In the genomic region with DNA sequence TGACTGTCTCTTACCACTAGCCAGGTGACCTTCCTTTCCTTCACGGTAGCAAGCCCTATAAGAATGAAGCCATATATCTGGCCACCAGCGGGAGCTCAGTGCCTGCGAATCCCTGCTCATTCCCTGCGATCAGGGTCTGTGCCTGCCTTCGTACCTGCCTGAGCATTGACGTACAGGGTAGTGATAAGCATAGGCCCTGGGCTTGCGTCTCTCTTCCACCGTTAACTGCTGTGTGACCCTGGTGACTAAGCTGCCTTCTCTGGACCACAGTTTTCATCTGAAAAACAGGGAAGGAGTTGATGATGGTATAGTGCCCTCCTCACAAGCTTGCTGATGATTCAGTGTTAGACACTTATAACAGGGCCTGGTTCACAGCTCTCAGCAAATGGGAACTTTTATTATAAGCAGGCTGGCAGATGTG, we compare ENCODE assay signal across 8 cellular contexts. TPM values are rescaled to one million over a fixed set of nuclear protein-coding genes. Genes with fewer than 3 reads are reported as not detected.
DNase-seq lines count a peak whose midpoint lies in the region; ATAC-seq, FAIRE-seq and TF ChIP-seq lines count a peak whose summit lies in the region.

No MANE protein-coding gene starts in this region.

- no peaks in the 10 kb centered on the region for H3K9me3 ChIP-seq in PC-9 (ENCODE audit: insufficient read depth, low read depth)
- no peaks in the 10 kb centered on the region for H3K9me3 ChIP-seq in GM12878 (replicated peaks; ENCODE audit: control insufficient read depth, insufficient read depth, low read length)
- no peaks in the 10 kb centered on the region for H3K9me3 ChIP-seq in H9 (ENCODE audit: control insufficient read depth, low read depth, low read length)

- no peak overlapping the region for H2BK20ac ChIP-seq in H9 (ENCODE audit: low read depth, low read length, poor library complexity, severe bottlenecking)

- H3K9me2 ChIP-seq in PC-9 (ENCODE audit: insufficient read depth): no peaks in the 10 kb centered on the region

- no peak overlapping the region for H2BK5ac ChIP-seq in H9 (ENCODE audit: insufficient read length, low read length)

- no peak for TF ChIP-seq EP300 in GM12878 (IDR thresholded peaks at IDR 0.05; ENCODE audit: borderline replicate concordance in 1 of 2, control insufficient read depth in 1 of 2, low read depth in 2 of 2, low read length in 2 of 2)

- H3K79me2 ChIP-seq in PC-9 (ENCODE audit: low read depth) (peaks cover 79% of the 10 kb centered on the region), GM12878 (ENCODE audit: control insufficient read depth, insufficient read depth, low read length) (peaks cover 76% of the 10 kb centered on the region), H9 (ENCODE audit: insufficient read depth, low read length) (peaks cover 3% of the 10 kb centered on the region; the same call in 1 of the 2 replicates)

- no peaks in the 10 kb centered on the region for H3K27me3 ChIP-seq in PC-9 (ENCODE audit: insufficient read depth, low read depth)
- H3K27me3 ChIP-seq in GM12878 (replicated peaks in 1 of 2; ENCODE audit: control insufficient read depth in 2 of 2, insufficient read depth in 2 of 2, low read length in 1 of 2): no peaks in the 10 kb centered on the region
- peaks cover 3% of the 10 kb centered on the region; the same call in 1 of the 2 replicates for H3K27me3 ChIP-seq in H9 (ENCODE audit: insufficient read depth, low read length)

- peak overlapping the region; percentile 99 for H3K27ac Mint-ChIP-seq in natural killer cell treated with Interleukin-12 subunit alpha and Interleukin-12 subunit beta and Interleukin-15 and Interleukin-18, amount 100 ng/mL, for 72 hours
- H3K27ac Mint-ChIP-seq in H9: 0 out of 7 replicates have a peak overlapping the region, but pooled peaks of 1 of the 3 experiments have one; percentile 18

- no peak overlapping the region for H2BK12ac ChIP-seq in H9 (ENCODE audit: insufficient read length, low read depth, low read length)

- no peaks in the 10 kb centered on the region for H3K79me1 ChIP-seq in H9 (ENCODE audit: insufficient read depth, low read depth, low read length, poor library complexity, severe bottlenecking)

- H3K4me2 ChIP-seq in PC-9 (peak overlapping the region; percentile 95), GM12878 (ENCODE audit: control insufficient read depth, insufficient read depth) (peak overlapping the region; percentile 73), H9 (ENCODE audit: insufficient read depth, insufficient read length, low read length) (no peak overlapping the region)

- peak overlapping the region; percentile 94 for H3K9ac ChIP-seq in GM12878 (ENCODE audit: control insufficient read depth, insufficient read depth, low read length)
- H3K9ac ChIP-seq in H9 (ENCODE audit: extremely low read depth, insufficient read length, low read length): no peak overlapping the region

- H3K4me3 Mint-ChIP-seq in natural killer cell treated with Interleukin-12 subunit alpha and Interleukin-12 subunit beta and Interleukin-15 and Interleukin-18, amount 100 ng/mL, for 72 hours: peak overlapping the region; percentile 90
- no peak overlapping the region for H3K4me3 Mint-ChIP-seq in H9

- H3K36me3 ChIP-seq in PC-9 (ENCODE audit: low read depth) (peaks cover 42% of the 10 kb centered on the region), GM12878 (ENCODE audit: control insufficient read depth in 2 of 2, insufficient read depth in 2 of 2, low read length in 1 of 2) (peaks cover 36 to 43% of the 10 kb centered on the region in 2 experiments)

- peak; percentile 48; the same call in 1 of the 2 replicates for TF ChIP-seq POLR2A in GM12878 (IDR thresholded peaks at IDR 0.05; ENCODE audit: low read depth, low read length)

- no peaks in the 10 kb centered on the region for H3K27me3 Mint-ChIP-seq in natural killer cell treated with Interleukin-12 subunit alpha and Interleukin-12 subunit beta and Interleukin-15 and Interleukin-18, amount 100 ng/mL, for 72 hours
- H3K27me3 Mint-ChIP-seq in H9 (ENCODE audit: low read depth): peaks cover 6% of the 10 kb centered on the region

- H2AK5ac ChIP-seq in H9 (ENCODE audit: insufficient read length, low read length): no peak overlapping the region

- CTCF ChIA-PET in PC-9 (lab: Charles Lee): interaction anchor here (0.5 to 1.6 kb wide), 4 partner anchors 9 to 124 kb away, joined by 3 to 14 read pairs (median 3); no protein-coding TSS in a partner anchor
- CTCF ChIA-PET in GM12878 (lab: Yijun Ruan, JAX): interaction anchor here (0.5 to 7.8 kb wide), 12 partner anchors 8 to 381 kb away, joined by 3 to 127 read pairs (median 4); a partner anchor contains a TSS

- BruUV-seq in PC-9 (replicated peaks; lab: Mats Ljungman, UMichigan) (no TSS peak), GM12878 (replicated peaks; lab: Mats Ljungman, UMichigan) (no TSS peak)

- H3K23me2 ChIP-seq in H9 (ENCODE audit: insufficient read length, low read depth, low read length, poor library complexity, severe bottlenecking): peaks cover 13% of the 10 kb centered on the region

- WGBS in GM12878 (ENCODE audit: insufficient coverage, insufficient replicate concordance, low lambda C conversion rate, missing lambda C conversion rate): 13% methylated on average over 8 of the region's 8 CpGs
- no CpG with 5 or more reads among the region's 8 CpGs for WGBS in H9 (ENCODE audit: extremely low coverage, insufficient read length, low lambda C conversion rate)

- POLR2A ChIA-PET in PC-9 (lab: Charles Lee; ENCODE audit: unreplicated experiment) (no interaction called here), GM12878 (lab: Charles Lee) (interaction anchor here (0.5 to 3.5 kb wide), 8 partner anchors 9 to 210 kb away, joined by 3 to 28 read pairs (median 5); a partner anchor contains a TSS)

- peak overlapping the region; percentile 96 for H3K27ac ChIP-seq in PC-9
- H3K27ac ChIP-seq in GM12878 (ENCODE audit: control insufficient read depth, insufficient read depth): peak overlapping the region; percentile 99
- H3K27ac ChIP-seq in H9 (ENCODE audit: insufficient read length, low read depth, low read length): no peak overlapping the region

- H3K56ac ChIP-seq in H9 (ENCODE audit: insufficient read length, low read depth, low read length): no peak overlapping the region

- H2BK15ac ChIP-seq in H9 (ENCODE audit: low read depth, low read length): no peak overlapping the region

- FAIRE-seq in GM12878 (lab: Jason Lieb, UNC): no peak

- ATAC-seq in GM12878: no peak; the same call in 2 of the 3 replicates
- ATAC-seq in natural killer cell treated with Interleukin-12 subunit alpha and Interleukin-12 subunit beta and Interleukin-15 and Interleukin-18, amount 100 ng/mL, for 72 hours: peak; percentile 34 to 41

- in situ Hi-C loops in GM12878 (cut with MboI): no loop called here

- H3T11ph ChIP-seq in H9 (ENCODE audit: low read length): no peak overlapping the region

- intact Hi-C loops in PC-9 (cut with micrococcal nuclease; ENCODE audit: unreplicated experiment): loop anchor here (5.0 to 10.0 kb wide), 6 partner anchors 74 to 1091 kb away; a partner anchor contains a TSS
- intact Hi-C loops in GM12878 (cut with micrococcal nuclease; ENCODE audit: unreplicated experiment): loop anchor here (2.0 kb wide), 1 partner anchor 36 kb away; a partner anchor contains a TSS

- H4K91ac ChIP-seq in H9 (ENCODE audit: insufficient read length, low read depth, low read length): no peak overlapping the region

- peaks cover 33% of the 10 kb centered on the region for H3K36me3 Mint-ChIP-seq in natural killer cell treated with Interleukin-12 subunit alpha and Interleukin-12 subunit beta and Interleukin-15 and Interleukin-18, amount 100 ng/mL, for 72 hours
- H3K36me3 Mint-ChIP-seq in H9 (ENCODE audit: insufficient read depth in 1 of 3, low read depth in 3 of 3): peaks cover 18 to 39% (median 28%) of the 10 kb centered on the region in 3 experiments; a peak in 6 of 7 replicates

- no peak overlapping the region for H4K8ac ChIP-seq in H9 (replicated peaks; ENCODE audit: insufficient read length, low read depth, low read length)

- H4K20me1 ChIP-seq in PC-9 (ENCODE audit: insufficient read depth): no peaks in the 10 kb centered on the region; the same call in 1 of the 2 replicates
- H4K20me1 ChIP-seq in GM12878 (ENCODE audit: control insufficient read depth, insufficient read depth): peaks cover 3% of the 10 kb centered on the region; the same call in 1 of the 2 replicates
- no peaks in the 10 kb centered on the region for H4K20me1 ChIP-seq in H9 (ENCODE audit: control insufficient read depth, insufficient read depth, insufficient read length)

- peak overlapping the region; percentile 94 for H3K4me3 ChIP-seq in PC-9
- H3K4me3 ChIP-seq in GM12878: peak overlapping the region; percentile 99

- no peak overlapping the region for H4K5ac ChIP-seq in H9 (ENCODE audit: insufficient read length, low read depth, low read length)

- DNase-seq in EL: peak; percentile 75
- no peak for DNase-seq in PC-9
- DNase-seq in GM12878 (ENCODE audit: low read depth, low spot score): no peak
- peak; percentile 76 for DNase-seq in natural killer cell treated with Interleukin-12 subunit alpha and Interleukin-12 subunit beta and Interleukin-15 and Interleukin-18, amount 100 ng/mL, for 72 hours (ENCODE audit: low spot score)
- DNase-seq in DMS153 treated with DMSO at 0.1 percent for 48 hours (lab: John Stamatoyannopoulos, UW; ENCODE audit: unreplicated experiment): no peak
- DNase-seq in COR-L47 (lab: John Stamatoyannopoulos, UW): no peak
- DNase-seq in H9: no peak
- DNase-seq in DMS 273 treated with DMSO at 0.1 percent for 48 hours (lab: John Stamatoyannopoulos, UW): no peak

- no peak overlapping the region for H3K23ac ChIP-seq in H9 (ENCODE audit: insufficient read length, low read depth, low read length)

- TF ChIP-seq CTCF in PC-9 (conservative IDR thresholded peaks at IDR 0.05) (no peak), GM12878 (IDR thresholded peaks at IDR 0.05 in 2 of 3, conservative IDR thresholded peaks at IDR 0.05 in 1 of 3; ENCODE audit: control insufficient read depth in 2 of 3, extremely low read depth in 1 of 3, insufficient read depth in 1 of 3, low read depth in 3 of 3, low read length in 3 of 3) (peak in 2 of 3 experiments; percentile 18 to 24; a peak in 3 of 6 replicates), H9 (conservative IDR thresholded peaks at IDR 0.05) (no peak)

- H3K18ac ChIP-seq in H9 (ENCODE audit: insufficient read length, low read depth, low read length): no peak overlapping the region

- H2BK120ac ChIP-seq in H9 (ENCODE audit: low read depth, low read length, poor library complexity, severe bottlenecking): no peak overlapping the region

- H3K4me1 Mint-ChIP-seq in natural killer cell treated with Interleukin-12 subunit alpha and Interleukin-12 subunit beta and Interleukin-15 and Interleukin-18, amount 100 ng/mL, for 72 hours (ENCODE audit: low read depth in 2 of 2): peaks cover 50 to 52% of the 10 kb centered on the region in 2 donors
- H3K4me1 Mint-ChIP-seq in H9: peaks cover 31 to 43% of the 10 kb centered on the region in 2 experiments

- H3K9me3 Mint-ChIP-seq in natural killer cell treated with Interleukin-12 subunit alpha and Interleukin-12 subunit beta and Interleukin-15 and Interleukin-18, amount 100 ng/mL, for 72 hours: no peaks in the 10 kb centered on the region
- H3K9me3 Mint-ChIP-seq in H9: no peaks in the 10 kb centered on the region

- H3K4me1 ChIP-seq in PC-9 (replicated peaks; ENCODE audit: insufficient read depth) (peaks cover 50% of the 10 kb centered on the region), GM12878 (ENCODE audit: control insufficient read depth, insufficient read depth, low read length) (peaks cover 24% of the 10 kb centered on the region), H9 (ENCODE audit: insufficient read depth, low read length) (peaks cover 15% of the 10 kb centered on the region; the same call in 1 of the 2 replicates)

- TF ChIP-seq RAD21 in GM12878 (IDR thresholded peaks at IDR 0.05; ENCODE audit: insufficient read depth, low read depth, low read length): no peak

- no peak overlapping the region for H3K4ac ChIP-seq in H9 (ENCODE audit: low read depth, low read length)

- H3K14ac ChIP-seq in H9 (ENCODE audit: insufficient read depth, low read length): no peak overlapping the region

- no peak overlapping the region for H2AFZ ChIP-seq in PC-9
- H2AFZ ChIP-seq in GM12878 (ENCODE audit: control insufficient read depth, low read depth, low read length): no peak overlapping the region
- H2AFZ ChIP-seq in H9 (ENCODE audit: low read length): no peak overlapping the region

- peaks cover 65% of the 10 kb centered on the region for H3F3A ChIP-seq in PC-9 (ENCODE audit: insufficient read depth, low read depth)

- SMC1A ChIA-PET in GM12878 (lab: Charles Lee; ENCODE audit: uncharacterized antibody, unreplicated experiment): interaction anchor here (0.7 to 3.2 kb wide), 10 partner anchors 8 to 328 kb away, joined by 3 to 36 read pairs (median 3); a partner anchor contains a TSS

- RAD21 ChIA-PET in GM12878 (lab: Charles Lee; ENCODE audit: unreplicated experiment): interaction anchor here (0.7 to 10.4 kb wide), 7 partner anchors 8 to 203 kb away, joined by 3 to 82 read pairs (median 4); a partner anchor contains a TSS

RNA-seq across cellular contexts. Expression of a gene that starts 4.1 kb away (rescaled TPM):
- total RNA-seq in PC-9 (2021) (18.7 and 18.9 TPM in 2 replicates), GM12878 (2014; rRNA removed) (19.0 and 23.0 TPM in 2 replicates), GM12878 (2014; rRNA removed; fragmentation: Illumina TruSeq; extraction: Trizol) (9.3 and 10.9 TPM in 2 replicates), GM12878 (2021) (25.1 and 27.0 TPM in 2 replicates), H9 (2021) (6.7 and 6.8 TPM in 2 replicates)
- 50.7 and 64.9 TPM in 2 replicates for total RNA-seq in GM12878 (2013; cell fraction: nucleolus; rRNA removed)
- 5.7 TPM for polyA plus RNA-seq in GM12878 (2011; ENCODE audit: low read depth)
- polyA plus RNA-seq in GM12878 (2011; rRNA removed) (10.4 and 19.2 TPM in 2 replicates), GM12878 (2014; fragmentation: Illumina TruSeq; extraction: Trizol) (2.0 and 9.0 TPM in 2 replicates), GM12878 (2014; fragmentation: Nextera tagmentation; extraction: Ambion mirVana) (under 1 TPM; 0.35 to 0.88 TPM), GM12878 (2014; rRNA removed) (27.8 and 30.2 TPM in 2 replicates), GM12878 (2016; fragmentation: Nextera tagmentation; extraction: Ambion mirVana) (10 to 100 TPM; 11.7 to 15.9 TPM)
- polyA plus RNA-seq in GM12878 (2011; cell fraction: cytosol; rRNA removed): 24.2 and 34.5 TPM in 2 replicates
- polyA plus RNA-seq in GM12878 (2011; cell fraction: nucleus; rRNA removed): 152 and 154 TPM in 2 replicates
- 17.6 and 23.4 TPM in 2 replicates for polyA plus RNA-seq in GM12878 (2012)
- 27.5 and 57.4 TPM in 2 replicates for polyA minus RNA-seq in GM12878 (2011; rRNA and poly(A)+ RNA removed)
- polyA minus RNA-seq in GM12878 (2011; cell fraction: cytosol; rRNA and poly(A)+ RNA removed): 15.6 and 17.7 TPM in 2 replicates
- polyA minus RNA-seq in GM12878 (2011; cell fraction: nucleus; rRNA and poly(A)+ RNA removed): 52.6 and 80.8 TPM in 2 replicates
- total RNA-seq in natural killer cell treated with Interleukin-12 subunit alpha and Interleukin-12 subunit beta and Interleukin-15 and Interleukin-18, amount 100 ng/mL, for 72 hours: 100 to 1,000 TPM; 109 to 198 TPM

RNA-seq across cellular contexts. Expression of a gene that starts 36.1 kb away (rescaled TPM):
- total RNA-seq in PC-9 (2021): 72.3 and 88.7 TPM in 2 replicates
- 98.4 and 100 TPM in 2 replicates for total RNA-seq in GM12878 (2013; cell fraction: nucleolus; rRNA removed)
- 51.8 and 57.8 TPM in 2 replicates for total RNA-seq in GM12878 (2014; rRNA removed)
- 53.9 and 56.4 TPM in 2 replicates for total RNA-seq in GM12878 (2014; rRNA removed; fragmentation: Illumina TruSeq; extraction: Trizol)
- 48.6 and 49.7 TPM in 2 replicates for total RNA-seq in GM12878 (2021)
- polyA plus RNA-seq in GM12878 (2011; ENCODE audit: low read depth): 21.0 TPM
- 70.7 and 75.8 TPM in 2 replicates for polyA plus RNA-seq in GM12878 (2011; rRNA removed)
- 42.7 and 57.1 TPM in 2 replicates for polyA plus RNA-seq in GM12878 (2011; cell fraction: cytosol; rRNA removed)
- 40.8 and 43.5 TPM in 2 replicates for polyA plus RNA-seq in GM12878 (2011; cell fraction: nucleus; rRNA removed)
- 30.5 and 33.8 TPM in 2 replicates for polyA plus RNA-seq in GM12878 (2012)
- polyA plus RNA-seq in GM12878 (2014; fragmentation: Illumina TruSeq; extraction: Trizol): 72.2 and 89.4 TPM in 2 replicates
- polyA plus RNA-seq in GM12878 (2014; fragmentation: Nextera tagmentation; extraction: Ambion mirVana): 10 to 100 TPM; 30.8 to 33.3 TPM
- polyA plus RNA-seq in GM12878 (2014; rRNA removed): 56.3 and 62.4 TPM in 2 replicates
- 10 to 100 TPM; 74.7 to 75.0 TPM for polyA plus RNA-seq in GM12878 (2016; fragmentation: Nextera tagmentation; extraction: Ambion mirVana)
- 19.6 and 26.3 TPM in 2 replicates for polyA minus RNA-seq in GM12878 (2011; rRNA and poly(A)+ RNA removed)
- 14.3 and 17.0 TPM in 2 replicates for polyA minus RNA-seq in GM12878 (2011; cell fraction: cytosol; rRNA and poly(A)+ RNA removed)
- 19.1 and 32.1 TPM in 2 replicates for polyA minus RNA-seq in GM12878 (2011; cell fraction: nucleus; rRNA and poly(A)+ RNA removed)
- total RNA-seq in natural killer cell treated with Interleukin-12 subunit alpha and Interleukin-12 subunit beta and Interleukin-15 and Interleukin-18, amount 100 ng/mL, for 72 hours: 10 to 100 TPM; 49.2 to 53.2 TPM
- total RNA-seq in H9 (2021): 48.8 and 51.6 TPM in 2 replicates

Comparison
In these comparisons a context has a peak if more than half of its experiments do, and no peak if none do; other contexts are left out.
1. DNase-seq: peak in EL (single experiment) and natural killer cell treated with Interleukin-12 subunit alpha and Interleukin-12 subunit beta and Interleukin-15 and Interleukin-18, amount 100 ng/mL, for 72 hours (single experiment); none in PC-9 (0 of 2), GM12878 (single experiment), DMS153 treated with DMSO at 0.1 percent for 48 hours (single experiment), COR-L47 (single experiment), H9 (single experiment) and DMS 273 treated with DMSO at 0.1 percent for 48 hours (single experiment).
2. CTCF ChIP-seq: peak in GM12878 (2 of 3); none in PC-9 (single experiment) and H9 (single experiment).